ENCODE assay signal across 8 cellular contexts in the genomic region with DNA sequence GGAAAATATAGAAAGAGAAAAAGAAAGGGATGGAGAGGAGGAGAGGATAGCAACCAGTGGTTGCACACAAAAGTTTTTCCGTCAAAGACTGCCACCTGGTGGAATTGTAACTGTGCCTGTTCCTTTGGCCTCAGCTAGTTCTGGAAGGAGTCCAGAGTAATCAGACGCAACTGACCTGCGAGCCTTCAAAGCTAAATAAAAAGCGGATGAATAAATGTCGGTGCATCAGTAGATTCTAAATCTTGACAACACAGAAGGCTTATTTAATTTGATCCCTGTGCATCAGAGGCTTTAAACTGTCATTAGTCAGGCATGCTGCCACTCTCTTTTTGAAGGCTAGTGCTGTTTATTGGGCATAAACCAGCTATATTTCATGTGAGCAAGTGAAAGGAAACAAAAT.
A peak's percentile ranks its signal among the peaks of the same experiment; 100 is the strongest.
DNase-seq lines count a peak whose midpoint lies in the region; ATAC-seq lines count a peak whose summit lies in the region.

No MANE protein-coding gene starts in this region.

- no peaks in the 10 kb centered on the region for H3K27me3 ChIP-seq in right cardiac atrium (ENCODE audit: control insufficient read depth, insufficient read depth)

- intact Hi-C loops in right cardiac atrium (cut with DNase I): no loop called here

- H3K27ac ChIP-seq in right cardiac atrium (ENCODE audit: low read length): no peak overlapping the region

- H3K4me3 ChIP-seq in right cardiac atrium (ENCODE audit: low read length) (no peak overlapping the region), skeletal muscle cell (ENCODE audit: low read depth, low read length) (no peak overlapping the region)

- H3K4me1 ChIP-seq in right cardiac atrium (ENCODE audit: control insufficient read depth, insufficient read depth, low read length): no peaks in the 10 kb centered on the region

- 2% methylated on average over 5 of the region's 5 CpGs for WGBS in right cardiac atrium

- H3K9me3 ChIP-seq in right cardiac atrium (ENCODE audit: control insufficient read depth, low read length): no peaks in the 10 kb centered on the region

- DNase-seq in EH (ENCODE audit: low read depth) (peak; percentile 20), NCI-H748 (lab: John Stamatoyannopoulos, UW; ENCODE audit: unreplicated experiment) (peak; percentile 86), right cardiac atrium (peak in 1 of 3 donors; percentile 20), skeletal muscle cell (ENCODE audit: low read depth) (peak; percentile 3)
- peak; percentile 3 for DNase-seq in activated gamma-delta T cell treated with anti-CD3 and anti-CD28 coated beads, Interleukin-2, amount 50 U/mL, for 16 hours (ENCODE audit: low read depth)

- ATAC-seq in GM19463 (IDR thresholded peaks at IDR 0.05; ENCODE audit: unreplicated experiment) (peak; percentile 87), HG03558 (IDR thresholded peaks at IDR 0.05; ENCODE audit: extremely low read depth, unreplicated experiment) (peak; percentile 68), right cardiac atrium (peak; percentile 72 to 73), GM21737 (IDR thresholded peaks at IDR 0.05; ENCODE audit: unreplicated experiment) (no peak)
